In the genomic region with DNA sequence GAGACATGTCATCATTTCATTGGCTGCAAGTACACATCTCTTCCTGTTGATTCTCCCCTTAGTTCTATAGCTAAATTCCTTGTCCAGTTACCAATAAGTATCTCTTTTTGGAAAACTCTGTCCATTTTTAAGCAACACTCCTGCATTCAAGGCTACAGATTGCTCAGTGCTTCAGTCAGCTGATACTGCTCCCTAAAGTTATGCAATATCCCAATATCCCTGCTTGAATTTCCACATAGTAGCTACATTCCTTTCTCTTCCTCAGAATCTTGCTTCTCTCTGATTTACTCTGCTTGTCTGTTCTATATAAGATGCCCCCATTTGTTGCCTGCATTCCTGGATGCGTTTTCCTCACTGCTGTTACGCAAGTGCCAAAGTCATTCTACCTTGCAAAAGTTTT, we compare ENCODE assay signal across 18 cellular contexts.
DNase-seq lines count a peak whose midpoint lies in the region; ATAC-seq and TF ChIP-seq lines count a peak whose summit lies in the region.
"Had no signal": no experiment of that assay in that cellular context is flagged by ENCODE, and none has a peak within 500 bp of the region (broad histone marks: within the 10 kb centered on the region; RNA-seq: fewer than 3 reads in every experiment).

No MANE protein-coding gene starts in this region.

- H3F3A ChIP-seq in PC-3 (ENCODE audit: low read length, unreplicated experiment) = no peaks in the 10 kb centered on the region

- no peak overlapping the region for H3K14ac ChIP-seq in trophoblast cell (ENCODE audit: low read length)

- H2AFZ ChIP-seq in trophoblast cell (ENCODE audit: insufficient read depth, low read length, poor library complexity) (no peak overlapping the region), PC-3 (ENCODE audit: low read length) (no peak overlapping the region)

- H3K27ac ChIP-seq in trophoblast cell (ENCODE audit: low read depth, low read length) (no peak overlapping the region), PC-3 (ENCODE audit: low read length) (no peak overlapping the region)
- H3K27ac ChIP-seq: neutrophil, Peyer's patch had no signal

- H3K79me1 ChIP-seq in trophoblast cell (ENCODE audit: low read length) = no peaks in the 10 kb centered on the region

- no peak overlapping the region for H4K12ac ChIP-seq in trophoblast cell (ENCODE audit: low read depth, low read length)

- no peak overlapping the region for H2BK5ac ChIP-seq in trophoblast cell (ENCODE audit: low read depth, low read length, poor library complexity)

- no peak for TF ChIP-seq POLR2A in erythroblast (IDR thresholded peaks at IDR 0.05; ENCODE audit: low read length)

- no peak overlapping the region for H3K9ac ChIP-seq in trophoblast cell (ENCODE audit: low read length)
- H3K9ac ChIP-seq in PC-3 (ENCODE audit: low read length) = no peak overlapping the region

- no CpG with 5 or more reads among the region's 2 CpGs for WGBS in trophoblast cell (ENCODE audit: extremely low coverage, insufficient coverage, insufficient read length)

- CTCF ChIA-PET in PC-3 (lab: Charles Lee) = no interaction called here

- POLR2A ChIA-PET in PC-3 (lab: Charles Lee; ENCODE audit: unreplicated experiment) = no interaction called here

- H3K4me1 ChIP-seq in trophoblast cell (ENCODE audit: control insufficient read depth in 1 of 2, insufficient read depth in 2 of 2, low read length in 2 of 2) (no peaks in the 10 kb centered on the region), PC-3 (ENCODE audit: insufficient read depth, low read length) (no peaks in the 10 kb centered on the region)
- H3K4me1 ChIP-seq: Peyer's patch had no signal

- no peak overlapping the region for H4K8ac ChIP-seq in trophoblast cell (ENCODE audit: low read depth, low read length)

- H2BK120ac ChIP-seq in trophoblast cell (ENCODE audit: insufficient read depth, low read length, poor library complexity) = no peak overlapping the region

- no peaks in the 10 kb centered on the region for H3K9me2 ChIP-seq in PC-3 (replicated peaks; ENCODE audit: low read length)

- H3K27me3 ChIP-seq in trophoblast cell (ENCODE audit: insufficient read depth, low read length) (no peaks in the 10 kb centered on the region), PC-3 (ENCODE audit: low read length) (no peaks in the 10 kb centered on the region)
- H3K27me3 ChIP-seq: neutrophil, Peyer's patch had no signal

- TF ChIP-seq CTCF in WI38 (IDR thresholded peaks at IDR 0.05; ENCODE audit: low read depth, low read length) = no peak
- no peak for TF ChIP-seq CTCF in fibroblast of villous mesenchyme (IDR thresholded peaks at IDR 0.05; ENCODE audit: insufficient read depth, low read depth, low read length)
- TF ChIP-seq CTCF in PC-3 (conservative IDR thresholded peaks at IDR 0.05; ENCODE audit: low read depth, low read length) = no peak

- H3K4me2 ChIP-seq in trophoblast cell (ENCODE audit: low read length) (no peak overlapping the region), PC-3 (ENCODE audit: low read length) (no peak overlapping the region)

- H3K36me3 ChIP-seq in trophoblast cell (ENCODE audit: control insufficient read depth in 1 of 2, insufficient read depth in 2 of 2, low read length in 2 of 2) (peaks cover 0 to 2% of the 10 kb centered on the region in 2 experiments), PC-3 (ENCODE audit: low read depth, low read length) (no peaks in the 10 kb centered on the region)
- H3K36me3 ChIP-seq: neutrophil, Peyer's patch had no signal

- intact Hi-C loops in PC-3 (cut with micrococcal nuclease) = no loop called here

- no peaks in the 10 kb centered on the region for H3K79me2 ChIP-seq in trophoblast cell (ENCODE audit: control insufficient read depth, insufficient read depth, low read length, poor library complexity)
- H3K79me2 ChIP-seq in PC-3 (ENCODE audit: low read length) = no peaks in the 10 kb centered on the region

- DNase-seq in AG20443 (ENCODE audit: low spot score) (peak; percentile 69), fibroblast of villous mesenchyme (ENCODE audit: low read depth) (peak; percentile 89), trophoblast cell (peak; percentile 13 to 76), erythroblast (lab: John Stamatoyannopoulos, UW) (no peak), ACHN (no peak), PC-3 (no peak)
- DNase-seq: activated CD4-positive, alpha-beta T cell treated with anti-CD3 and anti-CD28 coated beads, Interleukin-2, amount 50 U/mL, for 48 hours; activated T-cell treated with anti-CD3 and anti-CD28 coated beads, Interleukin-2, amount 50 U/mL, for 48 hours; C1 segment of cervical spinal cord; DMS153; NCI-H2107; NCI-H748 treated with DMSO at 0.1 percent for 48 hours; Peyer's patch; stimulated activated CD4-positive, alpha-beta T cell treated with anti-CD3 and anti-CD28 coated beads, Interleukin-4, amount 100 ng/mL, for 1 hour had no signal

- no peak overlapping the region for H2BK12ac ChIP-seq in trophoblast cell (ENCODE audit: low read length)

- no peak for ATAC-seq in PC-3
- no peak for ATAC-seq in GM19397 (IDR thresholded peaks at IDR 0.05; ENCODE audit: unreplicated experiment)
- ATAC-seq: HCT116 had no signal

- H4K20me1 ChIP-seq in PC-3 (ENCODE audit: low read length) = no peaks in the 10 kb centered on the region

- H3K23ac ChIP-seq in trophoblast cell (ENCODE audit: low read length) = no peak overlapping the region

- H3K18ac ChIP-seq in trophoblast cell (ENCODE audit: low read length) = no peak overlapping the region

- H4K91ac ChIP-seq in trophoblast cell (ENCODE audit: low read depth, low read length) = no peak overlapping the region

- H3K9me3 ChIP-seq in trophoblast cell (ENCODE audit: insufficient read depth, low read depth, low read length) (peaks cover 4% of the 10 kb centered on the region), PC-3 (ENCODE audit: low read length) (no peaks in the 10 kb centered on the region)
- H3K9me3 ChIP-seq: neutrophil had no signal

- no TSS peak for BruUV-seq in PC-3 (replicated peaks; lab: Mats Ljungman, UMichigan)

- no peak overlapping the region for H3K4ac ChIP-seq in trophoblast cell (ENCODE audit: low read depth, low read length)

- H3K4me3 ChIP-seq in WI38 (ENCODE audit: low read depth, low read length) (peak overlapping the region; percentile 25; the same call in 1 of the 2 replicates), fibroblast of villous mesenchyme (ENCODE audit: low read depth, low read length) (no peak overlapping the region), trophoblast cell (ENCODE audit: low read depth, low read length) (no peak overlapping the region), PC-3 (ENCODE audit: low read length) (no peak overlapping the region)
- H3K4me3 ChIP-seq: Peyer's patch had no signal

- no peak overlapping the region for H2AK5ac ChIP-seq in trophoblast cell (ENCODE audit: low read length)

- in situ Hi-C loops in ACHN (cut with HindIII; ENCODE audit: low pct_ligation_motif_present, low pct_unique_long_range_greater_than_20kb, low sequenced_read_pairs) = no loop called here

Comparison
In these comparisons a context has a peak if more than half of its experiments do, and no peak if none do; other contexts are left out.
1. DNase-seq: peak in AG20443 (single experiment), fibroblast of villous mesenchyme (single experiment) and trophoblast cell (2 of 2); none in erythroblast (0 of 2), ACHN (single experiment) and PC-3 (single experiment).